Comparison of ENCODE assay signal across 9 cellular contexts in the genomic region with DNA sequence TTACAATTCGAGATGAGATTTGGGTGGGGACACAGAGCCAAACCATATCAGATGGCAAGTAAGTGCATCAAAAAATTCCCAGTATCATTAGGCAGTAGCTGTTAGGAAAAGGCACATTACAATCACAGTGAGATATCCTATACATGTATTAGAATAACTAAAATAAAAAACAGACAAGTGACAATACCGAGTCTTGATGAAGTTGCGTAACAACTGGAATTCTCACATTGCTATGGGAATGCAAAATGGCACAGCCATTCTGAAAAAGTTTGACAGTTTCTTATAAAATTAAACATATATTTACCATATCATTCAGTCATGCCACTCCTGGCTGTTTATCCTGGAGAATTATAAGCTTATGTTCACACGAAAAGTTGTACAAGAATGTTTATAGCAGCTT.
"Had no signal": no experiment of that assay in that cellular context is flagged by ENCODE, and none has a peak within 500 bp of the region (broad histone marks: within the 10 kb centered on the region; RNA-seq: fewer than 3 reads in every experiment).

No MANE protein-coding gene starts in this region.

- H2AFZ ChIP-seq: GM23248 had no signal

- H3K4me3 ChIP-seq: GM23248, HAP-1 had no signal

- H3K27ac ChIP-seq: GM23248, HL-60, KMS-11 had no signal

- DNase-seq: GM23248, H7, HFFc6, KBM-7 had no signal

- H3K9me3 ChIP-seq: HAP-1 had no signal

- ATAC-seq: HCT116 had no signal

- H3K4me1 ChIP-seq: HAP-1 had no signal

- H3K4me2 ChIP-seq: KMS-11 had no signal

- H3K9me3 Mint-ChIP-seq: HFFc6 had no signal

- H3K36me3 ChIP-seq: HAP-1 had no signal

- H3K36me3 Mint-ChIP-seq: IgD-negative memory B cell had no signal

- H3K27ac Mint-ChIP-seq: HFFc6 had no signal

- H3K9ac ChIP-seq: GM23248, KMS-11 had no signal
